12 cellular contexts compared by ENCODE assay signal in the genomic region with DNA sequence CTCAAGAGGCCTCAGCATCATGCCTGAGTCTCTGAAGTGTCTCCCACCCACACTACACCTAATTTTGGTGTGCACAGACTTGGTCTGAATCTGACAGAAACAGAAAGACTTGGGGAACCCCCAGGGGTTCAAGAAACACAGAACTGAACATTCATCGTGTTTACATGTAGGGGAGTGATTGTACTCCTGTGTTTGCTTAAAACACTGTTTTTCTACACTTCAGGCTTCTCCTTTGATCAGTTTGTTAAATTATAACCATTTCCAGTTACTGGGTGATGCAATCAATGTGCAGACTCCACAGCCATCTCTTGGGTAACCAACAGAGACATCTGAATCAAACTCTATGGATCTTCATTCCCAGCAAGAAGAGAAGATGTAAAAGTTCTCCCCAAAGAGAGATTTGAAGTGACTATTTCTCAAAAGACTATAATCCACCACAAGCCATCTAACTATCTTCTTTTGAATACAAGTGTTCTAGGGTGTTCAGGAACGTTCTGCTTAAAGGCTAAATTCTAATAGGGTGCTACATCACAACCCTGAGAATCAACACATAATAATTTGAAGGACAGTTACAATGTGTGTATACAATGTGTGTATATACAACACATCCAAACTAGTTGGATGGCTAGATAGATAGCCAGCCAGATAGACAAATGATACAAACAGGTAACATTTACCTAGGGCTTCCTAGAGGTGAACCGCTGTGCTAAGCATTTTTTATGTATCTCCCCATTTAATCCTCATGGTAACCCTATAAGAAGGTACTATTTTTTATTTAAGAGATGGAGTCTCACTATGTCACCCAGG. TPM values are rescaled to one million over a fixed set of nuclear protein-coding genes. Genes with fewer than 3 reads are reported as not detected.
DNase-seq lines count a peak whose midpoint lies in the region; ATAC-seq and TF ChIP-seq lines count a peak whose summit lies in the region.
"Had no signal": no experiment of that assay in that cellular context is flagged by ENCODE, and none has a peak within 500 bp of the region (broad histone marks: within the 10 kb centered on the region; RNA-seq: fewer than 3 reads in every experiment).

No MANE protein-coding gene starts in this region.

- peaks cover 4% of the 10 kb centered on the region for H3K4me1 ChIP-seq in mucosa of descending colon (ENCODE audit: low read depth)

- no peak overlapping the region for H3K4me3 ChIP-seq in mucosa of descending colon

- no peak for DNase-seq in activated CD4-positive, alpha-beta T cell treated with anti-CD3 and anti-CD28 coated beads, Interleukin-2, amount 10 ng/mL, durations not matched to agents 24 days and 14 days
- no peak for DNase-seq in activated CD4-positive, alpha-beta T cell treated with anti-CD3 and anti-CD28 coated beads for 1 hour
- DNase-seq in mucosa of descending colon (no peak), germinal center (ENCODE audit: low spot score) (no peak), NCI-H1694 (lab: John Stamatoyannopoulos, UW) (no peak), SHP77 treated with DMSO at 0.1 percent for 48 hours (lab: John Stamatoyannopoulos, UW) (no peak)
- DNase-seq: brain microvascular endothelial cell, GF-D8 had no signal

- no peak for TF ChIP-seq CTCF in mucosa of descending colon (IDR thresholded peaks at IDR 0.05)

- intact Hi-C loops in activated CD4-positive, alpha-beta T cell treated with anti-CD3 and anti-CD28 coated beads, Interleukin-2, amount 10 ng/mL, durations not matched to agents 24 days and 14 days (cut with micrococcal nuclease), result loop anchor here (1.0 kb wide), 3 partner anchors 12 to 46 kb away; no protein-coding TSS in a partner anchor
- intact Hi-C loops in mucosa of descending colon (cut with DNase I, micrococcal nuclease), result no loop called here

- peaks cover 7% of the 10 kb centered on the region for H3K36me3 Mint-ChIP-seq in activated CD4-positive, alpha-beta T cell treated with anti-CD3 and anti-CD28 coated beads, Interleukin-2, amount 10 ng/mL, durations not matched to agents 24 days and 14 days (ENCODE audit: low read depth)
- H3K36me3 Mint-ChIP-seq: memory B cell had no signal

- H3K9me3 Mint-ChIP-seq in activated CD4-positive, alpha-beta T cell treated with anti-CD3 and anti-CD28 coated beads, Interleukin-2, amount 10 ng/mL, durations not matched to agents 24 days and 14 days, result no peaks in the 10 kb centered on the region
- H3K9me3 Mint-ChIP-seq: memory B cell had no signal

- peak overlapping the region; percentile 30 for H3K4me3 Mint-ChIP-seq in activated CD4-positive, alpha-beta T cell treated with anti-CD3 and anti-CD28 coated beads, Interleukin-2, amount 10 ng/mL, durations not matched to agents 24 days and 14 days
- H3K4me3 Mint-ChIP-seq: memory B cell had no signal

- H3K9me3 ChIP-seq in mucosa of descending colon, result no peaks in the 10 kb centered on the region

- peaks cover 22% of the 10 kb centered on the region for H3K4me1 Mint-ChIP-seq in activated CD4-positive, alpha-beta T cell treated with anti-CD3 and anti-CD28 coated beads, Interleukin-2, amount 10 ng/mL, durations not matched to agents 24 days and 14 days
- H3K4me1 Mint-ChIP-seq: memory B cell had no signal

- H3K36me3 ChIP-seq in mucosa of descending colon (ENCODE audit: low read depth), result no peaks in the 10 kb centered on the region
- H3K36me3 ChIP-seq: brain microvascular endothelial cell had no signal

- no peaks in the 10 kb centered on the region for H3K27me3 Mint-ChIP-seq in activated CD4-positive, alpha-beta T cell treated with anti-CD3 and anti-CD28 coated beads, Interleukin-2, amount 10 ng/mL, durations not matched to agents 24 days and 14 days

- ATAC-seq in GM21723 (IDR thresholded peaks at IDR 0.05; ENCODE audit: unreplicated experiment), result peak; percentile 86
- peak; percentile 90 for ATAC-seq in HG03565 (IDR thresholded peaks at IDR 0.05; ENCODE audit: unreplicated experiment)
- peak; percentile 76 for ATAC-seq in mucosa of descending colon
- ATAC-seq: sciatic nerve had no signal

- peak overlapping the region; percentile 84 for H3K27ac Mint-ChIP-seq in activated CD4-positive, alpha-beta T cell treated with anti-CD3 and anti-CD28 coated beads, Interleukin-2, amount 10 ng/mL, durations not matched to agents 24 days and 14 days
- H3K27ac Mint-ChIP-seq: memory B cell had no signal

RNA-seq across cellular contexts. Expression of gene DNAJC12, which starts 34.2 kb away (rescaled TPM):
- 23.8 and 24.2 TPM in 2 replicates for total RNA-seq in activated CD4-positive, alpha-beta T cell treated with anti-CD3 and anti-CD28 coated beads, Interleukin-2, amount 10 ng/mL, durations not matched to agents 24 days and 14 days
- 1 to 10 TPM; 6.3 to 8.8 (median 8.8) TPM for total RNA-seq in mucosa of descending colon
